Comparison of ENCODE assay signal across 7 cellular contexts in genomic region chr7:76897007-76897406, GRCh38.
DNase-seq lines count a peak whose midpoint lies in the region; FAIRE-seq and TF ChIP-seq lines count a peak whose summit lies in the region.
"Not testable (repeated sequence)": the region's sequence is repeated elsewhere in the genome, so short reads cannot be mapped to it uniquely, and the experiment has no call there.

No MANE protein-coding gene starts in this region.

- H4K91ac ChIP-seq in H1 (replicated peaks; ENCODE audit: insufficient read length, low read length), result not testable (repeated sequence)

- H2BK15ac ChIP-seq in H1 (ENCODE audit: low read length), result not testable (repeated sequence)

- not testable (repeated sequence) for H3K4me3 ChIP-seq in astrocyte of the spinal cord (ENCODE audit: low read depth, low read length); H1 (ENCODE audit: extremely low read depth in 1 of 4, insufficient read depth in 2 of 4, low read depth in 3 of 4, low read length in 4 of 4); fibroblast of villous mesenchyme (ENCODE audit: low read depth, low read length); skeletal muscle cell (ENCODE audit: low read depth, low read length)

- not testable (repeated sequence) for H3K4me2 ChIP-seq in H1 (ENCODE audit: insufficient read depth in 1 of 2, low read depth in 2 of 2, low read length in 2 of 2)

- not testable (repeated sequence) for H2AK5ac ChIP-seq in H1 (ENCODE audit: low read depth, low read length)

- H3K4me1 ChIP-seq in H1 (replicated peaks in 1 of 4; ENCODE audit: control insufficient read depth in 3 of 4, insufficient read depth in 4 of 4, low read length in 3 of 4), result not testable (repeated sequence)

- not testable (repeated sequence) for H3K9ac ChIP-seq in H1 (replicated peaks in 1 of 4; ENCODE audit: extremely low read depth in 1 of 4, low read depth in 3 of 4, low read length in 3 of 4)

- TF ChIP-seq POLR2A in H1 (IDR thresholded peaks at IDR 0.05; ENCODE audit: control extremely low read depth in 1 of 2, low read depth in 2 of 2, low read length in 2 of 2), result not testable (repeated sequence)

- DNase-seq in EL (peak; percentile 67), LHCN-M2 (ENCODE audit: low read depth) (peak; percentile 4), astrocyte of the spinal cord (ENCODE audit: low read depth, low spot score) (peak; percentile 34), fibroblast of villous mesenchyme (ENCODE audit: low read depth) (peak; percentile 33), kidney glomerular epithelial cell (lab: John Stamatoyannopoulos, UW) (peak; percentile 7), skeletal muscle cell (ENCODE audit: low read depth) (peak; percentile 43)
- not testable (repeated sequence) for DNase-seq in H1 (ENCODE audit: low read depth in 1 of 2, low spot score in 2 of 2)

- not testable (repeated sequence) for H3K14ac ChIP-seq in H1 (ENCODE audit: insufficient read length)

- POLR2A ChIA-PET in H1 (lab: Charles Lee; ENCODE audit: partially characterized antibody), result not testable (repeated sequence)

- not testable (repeated sequence) for H3K27me3 ChIP-seq in H1 (replicated peaks in 1 of 4; ENCODE audit: control insufficient read depth in 3 of 4, extremely low read depth in 1 of 4, insufficient read depth in 3 of 4, low read length in 3 of 4)

- TF ChIP-seq CTCF in astrocyte of the spinal cord (IDR thresholded peaks at IDR 0.05; ENCODE audit: low read depth, low read length); H1 (IDR thresholded peaks at IDR 0.05; ENCODE audit: control extremely low read depth in 1 of 3, insufficient read depth in 1 of 3, low read depth in 1 of 3, low read length in 3 of 3); fibroblast of villous mesenchyme (IDR thresholded peaks at IDR 0.05; ENCODE audit: insufficient read depth, low read depth, low read length): not testable (repeated sequence)

- not testable (repeated sequence) for H3K27ac ChIP-seq in H1 (ENCODE audit: low read depth, low read length)

- H3K23ac ChIP-seq in H1 (ENCODE audit: insufficient read length), result not testable (repeated sequence)

- not testable (repeated sequence) for H3K18ac ChIP-seq in H1 (ENCODE audit: extremely low read depth, low read length)

- not testable (repeated sequence) for H3K4ac ChIP-seq in H1 (replicated peaks; ENCODE audit: insufficient read length, low read depth, low read length)

- H3K9me3 ChIP-seq in H1 (ENCODE audit: insufficient read depth in 2 of 2, low read depth in 1 of 2, low read length in 1 of 2), result not testable (repeated sequence)

- CTCF ChIA-PET in H1 (lab: Charles Lee; ENCODE audit: partially characterized antibody), result not testable (repeated sequence)

- H3K79me2 ChIP-seq in H1 (ENCODE audit: control insufficient read depth in 1 of 2, insufficient read depth in 2 of 2, low read length in 2 of 2), result not testable (repeated sequence)

- not testable (repeated sequence) for H4K5ac ChIP-seq in H1 (ENCODE audit: insufficient read length, low read depth, low read length)

- H2BK5ac ChIP-seq in H1 (ENCODE audit: low read depth, low read length), result not testable (repeated sequence)

- H4K20me1 ChIP-seq in H1 (replicated peaks in 1 of 2; ENCODE audit: control insufficient read depth in 1 of 2, insufficient read depth in 2 of 2, low read length in 2 of 2), result not testable (repeated sequence)

- H4K8ac ChIP-seq in H1 (ENCODE audit: extremely low read depth, insufficient read depth, low read length), result not testable (repeated sequence)

- FAIRE-seq in H1 (lab: Jason Lieb, UNC), result peak; percentile 74

- H3K36me3 ChIP-seq in H1 (ENCODE audit: control insufficient read depth in 2 of 4, insufficient read depth in 4 of 4, low read length in 3 of 4), result not testable (repeated sequence)

- in situ Hi-C loops in astrocyte of the spinal cord (cut with HindIII; ENCODE audit: low sequenced_read_pairs), result not testable (repeated sequence)

- not testable (repeated sequence) for H3K79me1 ChIP-seq in H1 (ENCODE audit: low read depth, low read length)

- WGBS in H1 (ENCODE audit: extremely low coverage in 1 of 2, insufficient coverage in 1 of 2, insufficient read length in 1 of 2, insufficient replicate concordance in 2 of 2, low coverage in 1 of 2, low lambda C conversion rate in 2 of 2, missing lambda C conversion rate in 1 of 2), 2 experiments, result 93% methylated on average over 2 of the region's 2 CpGs; no CpG with 5 or more reads in 1 of the 2 experiments

- not testable (repeated sequence) for TF ChIP-seq EP300 in H1 (IDR thresholded peaks at IDR 0.05; ENCODE audit: borderline replicate concordance in 1 of 2, low read depth in 2 of 2, low read length in 2 of 2)

- H3K23me2 ChIP-seq in H1 (ENCODE audit: low read depth, low read length), result not testable (repeated sequence)

- not testable (repeated sequence) for H2BK20ac ChIP-seq in H1 (ENCODE audit: low read length)

- not testable (repeated sequence) for TF ChIP-seq RAD21 in H1 (IDR thresholded peaks at IDR 0.05 in 1 of 2, conservative IDR thresholded peaks at IDR 0.05 in 1 of 2; ENCODE audit: low read depth in 2 of 2, low read length in 2 of 2)

- not testable (repeated sequence) for H3K56ac ChIP-seq in H1 (replicated peaks; ENCODE audit: insufficient read length, low read depth, low read length)

- H2BK120ac ChIP-seq in H1 (replicated peaks; ENCODE audit: low read depth, low read length), result not testable (repeated sequence)

- H2AFZ ChIP-seq in H1 (ENCODE audit: low read length), result not testable (repeated sequence)

- H2BK12ac ChIP-seq in H1 (ENCODE audit: low read depth, low read length), result not testable (repeated sequence)
